23 cellular contexts compared by ENCODE assay signal in the genomic region with DNA sequence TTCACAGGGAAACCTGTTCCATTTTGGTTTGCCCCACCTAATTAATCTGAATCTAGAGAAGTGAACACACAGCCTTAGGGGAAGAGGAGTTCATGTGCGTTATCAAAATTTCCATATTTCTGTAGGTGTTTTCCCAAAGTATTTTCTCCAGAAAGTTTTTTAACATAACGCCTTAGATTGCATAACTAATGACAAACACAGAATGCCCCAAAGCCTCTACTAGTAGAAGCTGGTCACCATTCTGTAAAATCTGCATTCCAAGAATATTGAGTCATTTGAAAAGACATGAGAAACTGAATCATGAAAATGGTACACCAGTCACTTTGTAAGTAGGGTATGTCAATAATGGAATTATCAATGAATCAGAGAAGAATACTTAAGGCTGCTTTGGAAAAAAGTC. TPM values are rescaled to one million over a fixed set of nuclear protein-coding genes. Genes with fewer than 3 reads are reported as not detected.
DNase-seq lines count a peak whose midpoint lies in the region; ATAC-seq, FAIRE-seq and TF ChIP-seq lines count a peak whose summit lies in the region.
"Had no signal": no experiment of that assay in that cellular context is flagged by ENCODE, and none has a peak within 500 bp of the region (broad histone marks: within the 10 kb centered on the region; RNA-seq: fewer than 3 reads in every experiment).

No MANE protein-coding gene starts in this region.

- no peaks in the 10 kb centered on the region for H3K4me1 Mint-ChIP-seq in T-cell

- DNase-seq in AG08396 (ENCODE audit: low spot score) (peak; percentile 10), HT1080 (ENCODE audit: low read depth) (peak; percentile 55), bronchial epithelial cell (ENCODE audit: low read depth) (peak; percentile 92), keratinocyte (ENCODE audit: low read depth, low spot score) (peak; percentile 45), GOT3 (lab: John Stamatoyannopoulos, UW) (no peak), T-cell (no peak)
- no peak for DNase-seq in activated naive CD4-positive, alpha-beta T cell treated with Interleukin-2 at 50 U/mL for 16 hours
- DNase-seq: activated CD4-positive, alpha-beta T cell treated with anti-CD3 and anti-CD28 coated beads, Interleukin-2, amount 50 U/mL, for 48 hours; left colon; mucosa of descending colon; NCI-H2029 treated with DMSO at 0.1 percent for 48 hours; NCI-H748 treated with DMSO at 0.1 percent for 48 hours; stimulated activated naive CD8-positive, alpha-beta T cell treated with anti-CD3 and anti-CD28 coated beads, Interleukin-15, Interleukin-2, amounts not matched to agents 100 U/mL and 50 U/mL, for 24 hours; SW 1271; upper lobe of right lung had no signal

- no peaks in the 10 kb centered on the region for H4K20me1 ChIP-seq in keratinocyte (ENCODE audit: control insufficient read depth, extremely low read depth, insufficient read depth, low read length)

- dilution Hi-C loops in keratinocyte (cut with MboI; ENCODE audit: extremely low pct_ligation_motif_present, low sequenced_read_pairs) = no loop called here

- H3K9me3 ChIP-seq in keratinocyte (ENCODE audit: control insufficient read depth, low read depth, low read length) = no peaks in the 10 kb centered on the region
- H3K9me3 ChIP-seq: mucosa of descending colon, neutrophil, right atrium auricular region, upper lobe of right lung had no signal

- H3K4me3 ChIP-seq in bronchial epithelial cell (ENCODE audit: low read depth, low read length) (no peak overlapping the region), keratinocyte (ENCODE audit: control insufficient read depth in 2 of 3, extremely low read depth in 1 of 3, insufficient read depth in 2 of 3, low read depth in 1 of 3, low read length in 3 of 3) (no peak overlapping the region)
- H3K4me3 ChIP-seq: cardiac muscle cell, mucosa of descending colon, right atrium auricular region, upper lobe of right lung had no signal

- H3K36me3 Mint-ChIP-seq in T-cell = no peaks in the 10 kb centered on the region
- H3K36me3 Mint-ChIP-seq: activated naive CD4-positive, alpha-beta T cell treated with anti-CD3 and anti-CD28 coated beads, Interleukin-2, amount 50 U/mL, for 72 hours had no signal

- H3K9me3 Mint-ChIP-seq in T-cell = no peaks in the 10 kb centered on the region

- POLR2A ChIA-PET in T-cell (lab: Charles Lee) = no interaction called here

- no peaks in the 10 kb centered on the region for H3K36me3 ChIP-seq in bronchial epithelial cell (ENCODE audit: control insufficient read depth, insufficient read depth, low read length)
- no peaks in the 10 kb centered on the region for H3K36me3 ChIP-seq in keratinocyte (ENCODE audit: control insufficient read depth in 2 of 2, extremely low read depth in 1 of 2, insufficient read depth in 2 of 2, low read length in 2 of 2)
- H3K36me3 ChIP-seq: cardiac muscle cell, neutrophil, right atrium auricular region, upper lobe of right lung had no signal

- H2AFZ ChIP-seq in keratinocyte (ENCODE audit: control insufficient read depth, low read length) = no peak overlapping the region

- no peaks in the 10 kb centered on the region for H3K9me1 ChIP-seq in keratinocyte (ENCODE audit: control insufficient read depth, extremely low read depth, insufficient read depth, low read length)

- CTCF ChIA-PET in T-cell (lab: Charles Lee) = no interaction called here

- peak overlapping the region; percentile 65 for H3K27ac ChIP-seq in keratinocyte (ENCODE audit: control insufficient read depth, insufficient read depth, low read length)
- H3K27ac ChIP-seq: cardiac muscle cell, neutrophil, right atrium auricular region, upper lobe of right lung had no signal

- H3K79me2 ChIP-seq in keratinocyte (ENCODE audit: control insufficient read depth, insufficient read depth, low read length) = no peaks in the 10 kb centered on the region

- TF ChIP-seq CTCF in bronchial epithelial cell (IDR thresholded peaks at IDR 0.05; ENCODE audit: insufficient read depth, low read length, severe bottlenecking) = no peak
- no peak for TF ChIP-seq CTCF in keratinocyte (optimal IDR thresholded peaks at IDR 0.05 in 1 of 3, IDR thresholded peaks at IDR 0.05 in 1 of 3, conservative IDR thresholded peaks at IDR 0.05 in 1 of 3; ENCODE audit: extremely low read depth in 1 of 3, insufficient read depth in 2 of 3, low read length in 3 of 3)

- H3K4me2 ChIP-seq in keratinocyte (ENCODE audit: control insufficient read depth, extremely low read depth, insufficient read depth, low read depth, low read length) = no peak overlapping the region

- FAIRE-seq in bronchial epithelial cell (lab: Jason Lieb, UNC) (no peak), keratinocyte (lab: Jason Lieb, UNC) (no peak)
- FAIRE-seq: frontal cortex, GM12892, RCC 7860 had no signal

- H3K4me3 Mint-ChIP-seq in T-cell = no peak overlapping the region

- H3K27ac Mint-ChIP-seq in T-cell = no peak overlapping the region
- H3K27ac Mint-ChIP-seq: activated naive CD4-positive, alpha-beta T cell treated with anti-CD3 and anti-CD28 coated beads, Interleukin-2, amount 50 U/mL, for 72 hours had no signal

- peaks cover 5% of the 10 kb centered on the region for H3K4me1 ChIP-seq in keratinocyte (ENCODE audit: control insufficient read depth, extremely low read depth, insufficient read depth, low read length)
- H3K4me1 ChIP-seq: right atrium auricular region, upper lobe of right lung had no signal

- H3K9ac ChIP-seq in keratinocyte (ENCODE audit: control insufficient read depth, extremely low read depth, insufficient read depth, low read length) = no peak overlapping the region

- H3K27me3 ChIP-seq in bronchial epithelial cell (ENCODE audit: control insufficient read depth, insufficient read depth, low read length) (no peaks in the 10 kb centered on the region), keratinocyte (ENCODE audit: control insufficient read depth, extremely low read depth, insufficient read depth, low read length) (no peaks in the 10 kb centered on the region)
- H3K27me3 ChIP-seq: cardiac muscle cell, neutrophil, right atrium auricular region, upper lobe of right lung had no signal

- ATAC-seq in T-cell (replicated peaks in 1 of 4) (no peak), HG03432 (IDR thresholded peaks at IDR 0.05; ENCODE audit: unreplicated experiment) (no peak)
- ATAC-seq: activated naive CD4-positive, alpha-beta T cell treated with anti-CD3 and anti-CD28 coated beads, Interleukin-2, amount 50 U/mL, for 72 hours; left colon; mucosa of descending colon; stimulated activated naive CD8-positive, alpha-beta T cell treated with anti-CD3 and anti-CD28 coated beads, Interleukin-15, Interleukin-2, amounts not matched to agents 100 U/mL and 50 U/mL, for 24 hours; upper lobe of right lung had no signal

- H3K27me3 Mint-ChIP-seq in T-cell = peaks cover 0 to 8% of the 10 kb centered on the region in 2 donors

RNA-seq across cellular contexts. Expression of gene IL13RA2, which starts 41.1 kb away (rescaled TPM):
- total RNA-seq in HT1080 (2014; rRNA removed; shearing (Covaris generic)) = 0.87 and 1.7 TPM in 2 replicates
- 0.34 and 0.41 TPM in 2 replicates for polyA plus RNA-seq in HT1080 (2015; cell fraction: cytosol; rRNA removed)
- polyA plus RNA-seq in HT1080 (2015; cell fraction: nucleus; rRNA removed) = 0.31 and 1.3 TPM in 2 replicates
- total RNA-seq in bronchial epithelial cell = 15.4 and 17.1 TPM in 2 replicates
- polyA plus RNA-seq in keratinocyte = 0.53 to 0.72 TPM (median 0.70 TPM) in 3 replicates
- polyA plus RNA-seq in keratinocyte (2011; ENCODE audit: low read depth) = 0.76 TPM
- 0.39 and 0.63 TPM in 2 replicates for polyA plus RNA-seq in keratinocyte (2011; cell fraction: cytosol; rRNA removed)
- 0.51 and 1.1 TPM in 2 replicates for polyA plus RNA-seq in keratinocyte (2011; cell fraction: nucleus; rRNA removed)
- 0.55 and 1.9 TPM in 2 replicates for polyA plus RNA-seq in keratinocyte (2012; ENCODE audit: low replicate concordance)
- polyA minus RNA-seq in keratinocyte = 0.63 TPM in 1 of 3 replicates, not detected in the others
- polyA minus RNA-seq in keratinocyte (2011; cell fraction: cytosol; rRNA and poly(A)+ RNA removed) = not detected
- 0.32 TPM in 1 of 2 replicates, not detected in the other for polyA minus RNA-seq in keratinocyte (2011; cell fraction: nucleus; rRNA and poly(A)+ RNA removed)
- not detected for total RNA-seq in T-cell
- total RNA-seq: activated naive CD4-positive, alpha-beta T cell treated with anti-CD3 and anti-CD28 coated beads, Interleukin-2, amount 50 U/mL, for 72 hours; cardiac muscle cell; upper lobe of right lung had no signal
- polyA plus RNA-seq: cardiac muscle cell had no signal

Comparison
In these comparisons a context has a peak if more than half of its experiments do, and no peak if none do; other contexts are left out.
1. DNase-seq: peak in AG08396 (single experiment), HT1080 (single experiment), bronchial epithelial cell (single experiment) and keratinocyte (single experiment); none in GOT3 (single experiment), activated naive CD4-positive, alpha-beta T cell treated with Interleukin-2 at 50 U/mL for 16 hours (single experiment) and T-cell (0 of 34).